In the genomic region with DNA sequence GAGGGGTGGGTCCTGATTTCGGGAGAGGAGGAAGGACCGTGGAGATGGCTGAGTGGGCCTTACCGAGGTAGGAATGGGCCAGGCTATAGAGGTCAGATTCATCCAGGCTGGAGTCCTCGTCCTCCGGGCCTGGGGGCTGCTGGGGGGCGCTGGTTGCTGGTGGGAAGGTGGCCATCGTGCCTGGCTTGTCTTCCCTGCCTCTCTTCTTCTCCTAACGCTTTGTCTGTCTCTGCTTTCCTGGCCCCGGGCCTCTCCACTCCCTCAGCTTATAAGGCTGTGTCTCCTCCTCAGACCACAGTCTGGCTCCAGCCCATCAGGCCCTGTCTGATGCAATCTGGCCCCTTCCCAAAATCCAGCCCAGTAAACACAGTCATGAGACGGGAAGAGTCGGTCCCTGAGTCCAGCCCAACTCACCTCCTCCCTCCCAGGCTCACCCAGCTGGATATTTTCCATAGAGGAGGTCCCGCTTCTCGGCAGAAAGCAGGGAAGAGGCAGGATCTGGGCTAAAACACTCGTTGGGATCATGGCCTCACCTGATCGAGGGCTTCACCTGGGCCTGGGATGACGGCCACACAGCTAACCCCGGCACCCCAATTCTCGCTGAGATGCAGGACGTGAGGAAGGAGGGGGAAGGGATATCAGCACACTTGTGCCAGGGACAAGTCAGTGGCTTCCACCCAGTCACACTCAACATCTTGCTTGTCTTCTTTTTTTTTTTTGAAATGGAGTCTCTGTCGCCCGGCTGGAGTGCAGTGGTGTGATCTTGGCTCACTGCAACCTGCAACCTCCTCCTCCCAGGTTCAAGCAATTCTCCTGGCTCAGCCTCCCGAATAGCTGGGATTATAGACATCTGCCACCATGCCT, we compare ENCODE assay signal across 7 cellular contexts. TPM values are rescaled to one million over a fixed set of nuclear protein-coding genes. Genes with fewer than 3 reads are reported as not detected.
DNase-seq lines count a peak whose midpoint lies in the region; ATAC-seq and TF ChIP-seq lines count a peak whose summit lies in the region.

A gene with protein sequence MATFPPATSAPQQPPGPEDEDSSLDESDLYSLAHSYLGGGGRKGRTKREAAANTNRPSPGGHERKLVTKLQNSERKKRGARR (minus strand): TSS at position 242 of the 864 bp plus-strand sequence. CDS start 67 bp downstream, at position 175.

- peaks cover 4% of the 10 kb centered on the region for H3K9me3 Mint-ChIP-seq in central memory CD8-positive, alpha-beta T cell

- TF ChIP-seq CTCF in left lung (IDR thresholded peaks at IDR 0.05) = no peak

- peaks cover 3% of the 10 kb centered on the region for H3K36me3 Mint-ChIP-seq in central memory CD8-positive, alpha-beta T cell (ENCODE audit: insufficient read depth)

- peaks cover 11 to 48% of the 10 kb centered on the region in 2 donors for H3K4me1 ChIP-seq in left lung

- no peak within 1 kb of the TSS for H3K4me3 Mint-ChIP-seq in central memory CD8-positive, alpha-beta T cell

- no peak for ATAC-seq in central memory CD8-positive, alpha-beta T cell (replicated peaks; ENCODE audit: extremely low read depth, poor library complexity, severe bottlenecking)
- peak; percentile 93 for ATAC-seq in left lung
- ATAC-seq in HG02840 (IDR thresholded peaks at IDR 0.05; ENCODE audit: low FRiP score, unreplicated experiment) = no peak
- no peak for ATAC-seq in HG03442 (IDR thresholded peaks at IDR 0.05; ENCODE audit: unreplicated experiment)

- peaks cover 24% of the 10 kb centered on the region for H3K4me1 Mint-ChIP-seq in central memory CD8-positive, alpha-beta T cell

- H3K27me3 Mint-ChIP-seq in central memory CD8-positive, alpha-beta T cell = peaks cover 17% of the 10 kb centered on the region

- DNase-seq in LHCN-M2 (ENCODE audit: low read depth) = peak; percentile 88
- DNase-seq in central memory CD8-positive, alpha-beta T cell (ENCODE audit: low spot score in 2 of 2) = no peak
- DNase-seq in left lung = peak; percentile 87 to 93
- peak; percentile 51 for DNase-seq in superior temporal gyrus (ENCODE audit: extremely low spot score)
- DNase-seq in stimulated activated CD4-positive, alpha-beta T cell treated with anti-CD3 and anti-CD28 coated beads, Interleukin-1b, Interleukin-23, amount 100 ng/mL, for 48 hours = no peak

- H3K27ac Mint-ChIP-seq in central memory CD8-positive, alpha-beta T cell (ENCODE audit: low read depth) = peak within 1 kb of the TSS; percentile 41

- no peaks in the 10 kb centered on the region for H3K9me3 ChIP-seq in left lung

- peaks cover 0 to 5% of the 10 kb centered on the region in 2 donors for H3K36me3 ChIP-seq in left lung

- peak within 1 kb of the TSS; percentile 38 to 47 for H3K4me3 ChIP-seq in left lung

- H3K27me3 ChIP-seq in left lung = no peaks in the 10 kb centered on the region

- intact Hi-C loops in left lung (cut with DNase I) = no loop called here

- H3K27ac ChIP-seq in left lung = peak within 1 kb of the TSS; percentile 77 to 92

RNA-seq across cellular contexts. Expression of the gene that starts here (rescaled TPM):
- total RNA-seq in LHCN-M2 (2014; rRNA removed) = 1.9 and 6.4 TPM in 2 replicates
- polyA plus RNA-seq in LHCN-M2 (2012) = 48.7 TPM
- 100 to 1,000 TPM; 141 to 142 TPM for total RNA-seq in left lung

Comparison
In these comparisons a context has a peak if more than half of its experiments do, and no peak if none do; other contexts are left out.
1. RNA of the gene that starts here (total RNA-seq): 141 to 142 TPM in left lung; 1.9 to 6.4 TPM in LHCN-M2; every median in the first group is over 10 times any median in the second.
2. DNase-seq: peak in LHCN-M2 (single experiment), left lung (2 of 2) and superior temporal gyrus (single experiment); none in central memory CD8-positive, alpha-beta T cell (0 of 2) and stimulated activated CD4-positive, alpha-beta T cell treated with anti-CD3 and anti-CD28 coated beads, Interleukin-1b, Interleukin-23, amount 100 ng/mL, for 48 hours (single experiment).